ENCODE assay signal across 8 cellular contexts in the genomic region with DNA sequence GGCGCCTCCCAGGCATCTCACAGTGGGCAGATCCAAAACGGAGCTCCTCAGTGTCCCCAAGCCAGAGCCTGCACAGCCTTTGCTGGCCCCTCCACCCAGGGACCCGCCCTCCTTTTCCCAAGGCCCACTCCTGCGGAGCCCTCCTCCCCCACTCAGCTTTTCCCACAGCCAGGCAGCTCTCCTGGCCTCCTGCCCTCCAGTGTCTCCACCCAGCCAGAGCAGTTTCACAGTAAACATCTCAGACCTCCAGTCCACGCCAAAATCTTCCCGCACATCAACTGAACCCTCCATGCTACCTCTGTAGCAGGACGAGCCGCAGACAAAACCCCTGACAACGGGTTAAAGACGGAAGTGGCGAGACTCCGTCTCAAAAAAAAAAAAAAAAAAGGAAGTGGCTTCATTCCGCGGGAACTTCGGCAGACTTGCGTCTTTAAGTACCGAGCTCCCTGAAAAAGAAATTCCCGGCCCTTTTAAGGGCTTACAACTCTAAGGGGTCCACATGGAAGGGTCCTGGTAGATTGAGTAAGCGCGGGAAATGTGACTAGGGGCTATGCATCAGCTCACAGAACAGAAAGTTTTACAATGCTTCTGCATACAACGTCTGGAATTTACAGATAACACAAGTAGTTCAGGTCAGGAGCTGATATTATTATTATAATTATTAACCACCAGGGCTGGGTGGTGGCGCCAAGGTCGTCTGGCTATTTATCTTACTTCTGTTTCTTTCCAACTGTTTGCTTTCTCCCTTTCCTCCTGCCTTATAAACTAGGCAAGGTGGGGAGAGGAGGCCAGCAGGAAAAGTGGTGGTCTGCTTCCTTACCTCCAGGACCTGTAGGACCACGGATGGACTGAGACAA.
DNase-seq lines count a peak whose midpoint lies in the region; ATAC-seq and TF ChIP-seq lines count a peak whose summit lies in the region.

No MANE protein-coding gene starts in this region.

- H3K79me2 ChIP-seq in SU-DHL-6 (ENCODE audit: insufficient read depth, low read length): peaks cover 15% of the 10 kb centered on the region

- no peaks in the 10 kb centered on the region for H3K36me3 ChIP-seq in SU-DHL-6 (ENCODE audit: low read length)

- H3K4me3 ChIP-seq in SU-DHL-6 (ENCODE audit: insufficient read depth, low read length, poor library complexity, severe bottlenecking) (peak overlapping the region; percentile 61), epithelial cell of esophagus (ENCODE audit: low read length) (peak overlapping the region; percentile 78), skin epidermis (peak overlapping the region in 6 of 7 experiments; percentile 3 to 85 (median 14))

- H3K4me2 ChIP-seq in SU-DHL-6 (ENCODE audit: low read depth, low read length, poor library complexity, severe bottlenecking): peak overlapping the region; percentile 87

- no peaks in the 10 kb centered on the region for H3K9me2 ChIP-seq in SU-DHL-6 (replicated peaks; ENCODE audit: insufficient read depth, low read length)

- peaks cover 37% of the 10 kb centered on the region for H3F3A ChIP-seq in SU-DHL-6 (ENCODE audit: insufficient read depth)

- no peak for TF ChIP-seq CTCF in SU-DHL-6 (IDR thresholded peaks at IDR 0.05; ENCODE audit: insufficient read depth, low read length, poor library complexity, severe bottlenecking)
- no peak for TF ChIP-seq CTCF in epithelial cell of esophagus (IDR thresholded peaks at IDR 0.05; ENCODE audit: insufficient read depth, low read depth, low read length, missing control alignments)

- no peaks in the 10 kb centered on the region for H3K27me3 ChIP-seq in SU-DHL-6 (ENCODE audit: low read length)

- peak overlapping the region; percentile 90 for H3K27ac ChIP-seq in SU-DHL-6 (ENCODE audit: low read depth, low read length)
- H3K27ac ChIP-seq in skin epidermis: peak overlapping the region in 16 of 21 experiments; percentile 22 to 88 (median 54)

- peak overlapping the region; percentile 28 for H2AFZ ChIP-seq in SU-DHL-6 (ENCODE audit: low read depth, low read length, severe bottlenecking)

- peak overlapping the region; percentile 81 for H3K9ac ChIP-seq in SU-DHL-6 (ENCODE audit: low read length)

- H4K20me1 ChIP-seq in SU-DHL-6 (ENCODE audit: low read depth, low read length): no peaks in the 10 kb centered on the region

- no peak for ATAC-seq in HG02759 (IDR thresholded peaks at IDR 0.05; ENCODE audit: unreplicated experiment)

- no peaks in the 10 kb centered on the region for H3K9me3 ChIP-seq in SU-DHL-6 (ENCODE audit: insufficient read depth, low read length)

- DNase-seq in NCI-H2227 (lab: John Stamatoyannopoulos, UW; ENCODE audit: unreplicated experiment) (peak; percentile 37), NCI-H2227 treated with DMSO at 0.1 percent for 48 hours (lab: John Stamatoyannopoulos, UW) (no peak), epithelial cell of esophagus (ENCODE audit: low read depth) (no peak), GOT3 (lab: John Stamatoyannopoulos, UW) (no peak), NCI-H524 treated with DMSO at 0.1 percent for 48 hours (lab: John Stamatoyannopoulos, UW) (no peak)

Comparison
In these comparisons a context has a peak if more than half of its experiments do, and no peak if none do; other contexts are left out.
1. H3K4me3 ChIP-seq: peak in every context shown above with its lines; median percentile 78 in epithelial cell of esophagus; 61 in SU-DHL-6; 14 in skin epidermis.